ENCODE assay signal across 9 cellular contexts in genomic region chr17:27530791-27531391, GRCh38.
DNase-seq lines count a peak whose midpoint lies in the region; ATAC-seq and TF ChIP-seq lines count a peak whose summit lies in the region.
"Had no signal": no experiment of that assay in that cellular context is flagged by ENCODE, and none has a peak within 500 bp of the region (broad histone marks: within the 10 kb centered on the region; RNA-seq: fewer than 3 reads in every experiment).

No MANE protein-coding gene starts in this region.

- in situ Hi-C loops in GM13977 (cut with MboI; ENCODE audit: low pct_unique_long_range_greater_than_20kb, low sequenced_read_pairs, unreplicated experiment), result no loop called here

- TF ChIP-seq POLR2A in adrenal gland (IDR thresholded peaks at IDR 0.05), result no peak

- peaks cover 34% of the 10 kb centered on the region for H4K20me1 ChIP-seq in BLaER1

- H3K27me3 ChIP-seq in BLaER1 (no peaks in the 10 kb centered on the region), adrenal gland (no peaks in the 10 kb centered on the region), lung (ENCODE audit: control insufficient read depth, insufficient read depth) (no peaks in the 10 kb centered on the region)

- H3K4me1 ChIP-seq in BLaER1, result peaks cover 40% of the 10 kb centered on the region
- peaks cover 0 to 58% of the 10 kb centered on the region in 2 donors for H3K4me1 ChIP-seq in adrenal gland (replicated peaks in 1 of 2)
- peaks cover 0 to 41% of the 10 kb centered on the region in 2 donors for H3K4me1 ChIP-seq in lung (ENCODE audit: control insufficient read depth in 2 of 2, insufficient read depth in 2 of 2, low read length in 2 of 2)

- H3K4me2 ChIP-seq in BLaER1, result peak overlapping the region; percentile 59

- peaks cover 8% of the 10 kb centered on the region for H3K27me3 Mint-ChIP-seq in HFFc6 (ENCODE audit: insufficient read depth)

- 41 to 58% (median 48%) methylated on average over 11 to 12 of the region's 12 CpGs for WGBS in adrenal gland, 4 donors
- 15 to 37% methylated on average over 12 of the region's 12 CpGs for whole genome bisulfite sequencing in lung, 2 donors

- H3K36me3 ChIP-seq in BLaER1 (no peaks in the 10 kb centered on the region), adrenal gland (replicated peaks in 1 of 2) (no peaks in the 10 kb centered on the region), lung (ENCODE audit: control insufficient read depth in 2 of 2, insufficient read depth in 2 of 2, low read length in 2 of 2) (no peaks in the 10 kb centered on the region)

- intact Hi-C loops in adrenal gland (cut with DNase I), result loop anchor here in 1 of 2 donors (5.0 kb wide), 1 partner anchor 44 kb away; no protein-coding TSS in a partner anchor

- H3K9me3 Mint-ChIP-seq in HFFc6, result no peaks in the 10 kb centered on the region

- no peaks in the 10 kb centered on the region for H3K36me3 Mint-ChIP-seq in HFFc6 (ENCODE audit: low read depth)

- H3K9ac ChIP-seq in BLaER1, result no peak overlapping the region

- TF ChIP-seq CTCF in adrenal gland (IDR thresholded peaks at IDR 0.05) (no peak), lung (IDR thresholded peaks at IDR 0.05; ENCODE audit: control extremely low read depth, extremely low read depth) (no peak), HFFc6 (IDR thresholded peaks at IDR 0.05) (no peak), GM13977 (IDR thresholded peaks at IDR 0.05; ENCODE audit: extremely low read depth, insufficient read depth, missing control alignments) (no peak)

- no peaks in the 10 kb centered on the region for H3K9me3 ChIP-seq in BLaER1
- no peaks in the 10 kb centered on the region for H3K9me3 ChIP-seq in adrenal gland (replicated peaks in 1 of 3)
- no peaks in the 10 kb centered on the region for H3K9me3 ChIP-seq in lung (ENCODE audit: control insufficient read depth in 2 of 2, insufficient read depth in 1 of 2, low read length in 1 of 2)

- H3K4me3 Mint-ChIP-seq in HFFc6, result no peak overlapping the region

- DNase-seq in adrenal gland (peak in 5 of 7 donors; percentile 37 to 62 (median 43)), lung (ENCODE audit: low spot score) (peak; percentile 73), HFFc6 (no peak), NCI-H128 (lab: John Stamatoyannopoulos, UW; ENCODE audit: unreplicated experiment) (no peak), GM13977 (ENCODE audit: low spot score) (no peak)
- DNase-seq: anterior cingulate cortex had no signal

- ATAC-seq in HG02759 (IDR thresholded peaks at IDR 0.05; ENCODE audit: unreplicated experiment), result peak; percentile 40
- ATAC-seq in lung (ENCODE audit: insufficient read depth, low FRiP score), result peak; percentile 47
- no peak for ATAC-seq in HG03521 (IDR thresholded peaks at IDR 0.05; ENCODE audit: unreplicated experiment)

- H3K4me3 ChIP-seq in BLaER1 (no peak overlapping the region), adrenal gland (no peak overlapping the region), lung (no peak overlapping the region)

- H3K27ac ChIP-seq in BLaER1 (peak overlapping the region; percentile 25; the same call in 1 of the 2 replicates), adrenal gland (peak overlapping the region in 2 of 5 donors; percentile 70 to 74), lung (ENCODE audit: low read depth in 1 of 2, low read length in 1 of 2) (peak overlapping the region in 1 of 2 donors; percentile 90)

- no peak overlapping the region for H3K27ac Mint-ChIP-seq in HFFc6

- H3K4me1 Mint-ChIP-seq in HFFc6 (ENCODE audit: low read depth), result peaks cover 42% of the 10 kb centered on the region

Comparison
In these comparisons a context has a peak if more than half of its experiments do, and no peak if none do; other contexts are left out.
1. DNase-seq: peak in adrenal gland (5 of 7) and lung (single experiment); none in HFFc6 (single experiment), NCI-H128 (single experiment) and GM13977 (single experiment).